ENCODE assay signal across 8 cellular contexts in the genomic region with DNA sequence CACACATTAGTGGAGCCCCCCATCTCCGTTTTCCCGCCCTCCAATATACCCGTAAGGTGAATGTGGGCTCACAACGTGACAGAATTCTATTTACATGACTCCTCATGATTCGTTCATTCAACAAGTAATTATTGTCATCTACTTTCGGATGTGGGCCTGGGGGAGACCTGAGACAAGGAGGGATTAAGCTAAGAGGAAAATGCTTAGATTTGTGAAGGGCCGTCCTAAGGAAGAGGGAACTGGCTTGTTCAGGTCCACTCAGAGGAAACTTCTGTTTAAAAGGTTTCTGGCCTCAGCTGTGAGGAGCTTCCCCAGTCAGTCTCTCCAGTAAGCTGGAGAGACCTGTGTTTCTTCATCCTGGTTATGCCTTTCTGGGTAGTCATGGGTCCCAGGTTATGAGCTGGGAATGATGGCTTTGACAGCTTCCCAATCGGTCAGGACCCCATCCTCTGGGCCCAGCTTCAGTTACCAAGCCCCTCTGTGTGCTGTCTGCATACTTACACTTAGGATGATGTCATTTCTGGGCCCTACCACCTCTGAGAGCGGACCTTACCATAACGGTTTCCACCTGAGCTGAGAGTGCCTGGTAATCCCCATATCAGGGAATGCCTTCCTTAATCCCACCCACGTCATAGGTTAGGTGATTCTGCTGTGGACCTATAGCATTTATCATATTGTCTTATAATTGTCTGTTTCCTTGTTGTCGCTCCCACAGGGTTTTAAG. TPM values are rescaled to one million over a fixed set of nuclear protein-coding genes. Genes with fewer than 3 reads are reported as not detected.
DNase-seq lines count a peak whose midpoint lies in the region; ATAC-seq and TF ChIP-seq lines count a peak whose summit lies in the region.

No MANE protein-coding gene starts in this region.

- 0 out of 3 replicates have a peak, but pooled peaks cover 2% of the 10 kb centered on the region for H3K36me3 Mint-ChIP-seq in GM23338 (ENCODE audit: low read depth)
- H3K36me3 Mint-ChIP-seq in activated naive CD4-positive, alpha-beta T cell treated with anti-CD3 and anti-CD28 coated beads, Interleukin-2, amount 50 U/mL, for 72 hours = peaks cover 4 to 19% of the 10 kb centered on the region in 2 donors

- ATAC-seq in GM23338 = no peak
- ATAC-seq in activated naive CD4-positive, alpha-beta T cell treated with anti-CD3 and anti-CD28 coated beads, Interleukin-2, amount 50 U/mL, for 72 hours = no peak
- no peak for ATAC-seq in lower lobe of right lung
- no peak for ATAC-seq in GM21423 (IDR thresholded peaks at IDR 0.05; ENCODE audit: unreplicated experiment)

- WGBS in lower leg skin, 2 donors = 70 to 74% methylated on average over 12 of the region's 12 CpGs

- CTCF ChIA-PET in A673 (lab: Charles Lee) = interaction anchor here (0.6 kb wide), 1 partner anchor 800 kb away, joined by 4 read pairs; no protein-coding TSS in a partner anchor

- H3K27ac Mint-ChIP-seq in GM23338 = peak overlapping the region; percentile 75
- peak overlapping the region; percentile 92 to 93 for H3K27ac Mint-ChIP-seq in activated naive CD4-positive, alpha-beta T cell treated with anti-CD3 and anti-CD28 coated beads, Interleukin-2, amount 50 U/mL, for 72 hours

- H3K79me2 ChIP-seq in GM23338 (replicated peaks; ENCODE audit: insufficient read depth) = peaks cover 40% of the 10 kb centered on the region

- H3K27me3 Mint-ChIP-seq in GM23338 (ENCODE audit: insufficient read depth, low read depth, poor library complexity) = peaks cover 4% of the 10 kb centered on the region

- no TSS peak for BruUV-seq in A673 (replicated peaks; lab: Mats Ljungman, UMichigan)

- H2AFZ ChIP-seq in GM23338 = peak overlapping the region; percentile 99

- no peak for DNase-seq in A673 (ENCODE audit: low spot score)
- DNase-seq in GM23338 (ENCODE audit: low spot score) = no peak
- DNase-seq in activated naive CD4-positive, alpha-beta T cell treated with anti-CD3 and anti-CD28 coated beads, Interleukin-2, amount 50 U/mL, for 72 hours (ENCODE audit: low spot score in 2 of 2) = no peak
- DNase-seq in lower lobe of right lung = no peak
- DNase-seq in lower leg skin (ENCODE audit: low spot score in 2 of 2) = no peak
- no peak for DNase-seq in islet precursor cell
- DNase-seq in H4 (ENCODE audit: low spot score) = no peak

- no peaks in the 10 kb centered on the region for H3K9me3 Mint-ChIP-seq in GM23338
- H3K9me3 Mint-ChIP-seq in activated naive CD4-positive, alpha-beta T cell treated with anti-CD3 and anti-CD28 coated beads, Interleukin-2, amount 50 U/mL, for 72 hours = no peaks in the 10 kb centered on the region

- H3K4me1 ChIP-seq in A673 (ENCODE audit: insufficient read depth, low read length, poor library complexity, severe bottlenecking) (peaks cover 8% of the 10 kb centered on the region), GM23338 (ENCODE audit: insufficient read depth) (peaks cover 33% of the 10 kb centered on the region), lower lobe of right lung (peaks cover 18% of the 10 kb centered on the region)

- no peak overlapping the region for H3K27ac ChIP-seq in A673 (ENCODE audit: low read depth, low read length, poor library complexity, severe bottlenecking)
- no peak overlapping the region for H3K27ac ChIP-seq in GM23338 (ENCODE audit: low read depth)
- no peak overlapping the region for H3K27ac ChIP-seq in lower lobe of right lung

- POLR2A ChIA-PET in A673 (lab: Charles Lee; ENCODE audit: low non-redundant PET) = no interaction called here

- no peaks in the 10 kb centered on the region for H3K27me3 ChIP-seq in A673 (replicated peaks; ENCODE audit: insufficient read depth, low read depth, low read length, poor library complexity)
- no peaks in the 10 kb centered on the region for H3K27me3 ChIP-seq in GM23338 (ENCODE audit: insufficient read depth)
- no peaks in the 10 kb centered on the region for H3K27me3 ChIP-seq in lower lobe of right lung (ENCODE audit: low read depth)

- H3K4me3 ChIP-seq in A673 (ENCODE audit: low read depth, low read length, poor library complexity, severe bottlenecking) (peak overlapping the region; percentile 79), GM23338 (peak overlapping the region; percentile 98), lower lobe of right lung (peak overlapping the region; percentile 91), lower leg skin (ENCODE audit: low read depth, poor library complexity, severe bottlenecking) (no peak overlapping the region)

- no peaks in the 10 kb centered on the region for H3K9me2 ChIP-seq in GM23338 (ENCODE audit: insufficient read depth)

- peak overlapping the region; percentile 88 for H3K4me3 Mint-ChIP-seq in GM23338

- intact Hi-C loops in A673 (cut with micrococcal nuclease; ENCODE audit: unreplicated experiment) = no loop called here
- intact Hi-C loops in lower lobe of right lung (cut with DNase I) = no loop called here
- intact Hi-C loops in lower leg skin (cut with DNase I; ENCODE audit: low total_unique reads) = no loop called here

- peaks cover 45% of the 10 kb centered on the region for H3K4me1 Mint-ChIP-seq in GM23338

- no peaks in the 10 kb centered on the region for H3K36me3 ChIP-seq in A673 (ENCODE audit: insufficient read depth, low read length, poor library complexity, severe bottlenecking)
- no peaks in the 10 kb centered on the region for H3K36me3 ChIP-seq in GM23338 (ENCODE audit: insufficient read depth)
- H3K36me3 ChIP-seq in lower lobe of right lung = no peaks in the 10 kb centered on the region

- H3K9me3 ChIP-seq in A673 (ENCODE audit: low read depth, low read length, poor library complexity, severe bottlenecking) (no peaks in the 10 kb centered on the region), lower lobe of right lung (no peaks in the 10 kb centered on the region)

- TF ChIP-seq POLR2A in lower leg skin (IDR thresholded peaks at IDR 0.05) = no peak

- H4K20me1 ChIP-seq in GM23338 (replicated peaks; ENCODE audit: insufficient read depth) = peaks cover 27% of the 10 kb centered on the region

- peak overlapping the region; percentile 76 for H3K4me2 ChIP-seq in GM23338

- TF ChIP-seq CTCF in A673 (conservative IDR thresholded peaks at IDR 0.05; ENCODE audit: low read depth, low read length) (no peak), GM23338 (conservative IDR thresholded peaks at IDR 0.05; ENCODE audit: low read depth in 2 of 2) (no peak), lower lobe of right lung (IDR thresholded peaks at IDR 0.05) (no peak), lower leg skin (IDR thresholded peaks at IDR 0.05) (no peak)

- H3F3A ChIP-seq in GM23338 (replicated peaks; ENCODE audit: low read depth) = no peaks in the 10 kb centered on the region

TF ChIP-seq in GM23338, 12 proteins besides CTCF, POLR2A, EP300 and RAD21 (continues in another document):
- TF ChIP-seq STAT1 (IDR thresholded peaks at IDR 0.05; ENCODE audit: unreplicated experiment) (no peak), EZH2phosphoT487 (IDR thresholded peaks at IDR 0.05; ENCODE audit: unreplicated experiment) (no peak)

RNA-seq across cellular contexts. Expression of a gene that starts 0.7 kb away (rescaled TPM):
- 95.4 and 97.9 TPM in 2 replicates for total RNA-seq in A673 (2021)
- total RNA-seq in GM23338 (2014; rRNA removed; shearing (Covaris generic)) = 70.1 and 92.5 TPM in 2 replicates
- polyA plus RNA-seq in GM23338 (2016; fragmentation: Nextera tagmentation; extraction: Ambion mirVana) = 56.4 and 63.0 TPM in 2 replicates
- 10 to 100 TPM; 26.3 to 58.8 TPM for total RNA-seq in activated naive CD4-positive, alpha-beta T cell treated with anti-CD3 and anti-CD28 coated beads, Interleukin-2, amount 50 U/mL, for 72 hours
- 36.3 TPM for total RNA-seq in lower lobe of right lung
- 10 to 100 TPM; 28.3 to 43.3 (median 40.4) TPM for total RNA-seq in lower leg skin
- 108 and 118 TPM in 2 replicates for total RNA-seq in H4 (2014; rRNA removed; shearing (Covaris generic))

RNA-seq across cellular contexts. Expression of a gene that starts 49.3 kb away (rescaled TPM):
- total RNA-seq in A673 (2021) (80.6 and 86.0 TPM in 2 replicates), lower lobe of right lung (72.5 TPM), lower leg skin (100 to 1,000 TPM; 116 to 140 (median 123) TPM)
- 141 and 168 TPM in 2 replicates for total RNA-seq in GM23338 (2014; rRNA removed; shearing (Covaris generic))
- polyA plus RNA-seq in GM23338 (2016; fragmentation: Nextera tagmentation; extraction: Ambion mirVana) = 63.6 and 72.8 TPM in 2 replicates
- total RNA-seq in activated naive CD4-positive, alpha-beta T cell treated with anti-CD3 and anti-CD28 coated beads, Interleukin-2, amount 50 U/mL, for 72 hours = 10 to 100 TPM; 76.1 to 77.1 TPM
- 65.1 and 79.6 TPM in 2 replicates for total RNA-seq in H4 (2014; rRNA removed; shearing (Covaris generic))
